ENCODE assay signal across 2 cellular contexts in the genomic region with DNA sequence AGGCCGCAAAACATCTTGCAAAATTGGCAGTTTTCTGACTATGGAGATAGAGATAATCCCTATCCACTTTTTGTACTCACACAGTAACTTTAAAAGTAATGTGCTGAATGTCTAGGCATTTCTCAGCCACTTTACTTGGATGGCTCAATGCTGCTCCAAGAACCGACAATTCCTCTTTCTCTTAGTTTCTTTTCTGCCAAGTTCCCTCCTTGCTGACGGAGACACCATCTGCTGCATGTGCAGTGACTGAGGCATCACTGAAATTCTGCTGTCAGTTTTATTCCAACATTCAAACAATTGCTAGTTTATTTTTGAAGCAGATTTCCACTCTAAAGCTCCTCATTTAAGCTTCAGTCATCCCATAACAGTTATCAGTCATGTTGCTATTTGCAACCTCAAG.
TF ChIP-seq lines count a peak whose summit lies in the region.

No MANE protein-coding gene starts in this region.

TF ChIP-seq in IMR-90, 13 proteins besides CTCF, POLR2A, EP300 and RAD21:
- no peak for TF ChIP-seq CEBPB (IDR thresholded peaks at IDR 0.05; ENCODE audit: low read depth, low read length)
- TF ChIP-seq SMC3 (IDR thresholded peaks at IDR 0.05; ENCODE audit: low read depth, low read length) = no peak
- TF ChIP-seq RFX5 (IDR thresholded peaks at IDR 0.05; ENCODE audit: low read depth, low read length) = no peak
- TF ChIP-seq BHLHE40 (IDR thresholded peaks at IDR 0.05; ENCODE audit: low read depth, low read length) = no peak
- TF ChIP-seq, protein P1, sequence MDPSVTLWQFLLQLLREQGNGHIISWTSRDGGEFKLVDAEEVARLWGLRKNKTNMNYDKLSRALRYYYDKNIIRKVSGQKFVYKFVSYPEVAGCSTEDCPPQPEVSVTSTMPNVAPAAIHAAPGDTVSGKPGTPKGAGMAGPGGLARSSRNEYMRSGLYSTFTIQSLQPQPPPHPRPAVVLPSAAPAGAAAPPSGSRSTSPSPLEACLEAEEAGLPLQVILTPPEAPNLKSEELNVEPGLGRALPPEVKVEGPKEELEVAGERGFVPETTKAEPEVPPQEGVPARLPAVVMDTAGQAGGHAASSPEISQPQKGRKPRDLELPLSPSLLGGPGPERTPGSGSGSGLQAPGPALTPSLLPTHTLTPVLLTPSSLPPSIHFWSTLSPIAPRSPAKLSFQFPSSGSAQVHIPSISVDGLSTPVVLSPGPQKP (IDR thresholded peaks at IDR 0.05; ENCODE audit: borderline replicate concordance, low read depth, low read length) = no peak
- TF ChIP-seq MXI1 (IDR thresholded peaks at IDR 0.05; ENCODE audit: borderline replicate concordance, low read depth, low read length) = no peak
- TF ChIP-seq MAZ (IDR thresholded peaks at IDR 0.05; ENCODE audit: borderline replicate concordance, low read depth, low read length) = no peak
- TF ChIP-seq FOS (IDR thresholded peaks at IDR 0.05; ENCODE audit: low read depth, low read length) = no peak
- no peak for TF ChIP-seq NFE2L2 (IDR thresholded peaks at IDR 0.05; ENCODE audit: low read depth, low read length)
- TF ChIP-seq, protein P2, sequence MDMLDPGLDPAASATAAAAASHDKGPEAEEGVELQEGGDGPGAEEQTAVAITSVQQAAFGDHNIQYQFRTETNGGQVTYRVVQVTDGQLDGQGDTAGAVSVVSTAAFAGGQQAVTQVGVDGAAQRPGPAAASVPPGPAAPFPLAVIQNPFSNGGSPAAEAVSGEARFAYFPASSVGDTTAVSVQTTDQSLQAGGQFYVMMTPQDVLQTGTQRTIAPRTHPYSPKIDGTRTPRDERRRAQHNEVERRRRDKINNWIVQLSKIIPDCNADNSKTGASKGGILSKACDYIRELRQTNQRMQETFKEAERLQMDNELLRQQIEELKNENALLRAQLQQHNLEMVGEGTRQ (IDR thresholded peaks at IDR 0.05; ENCODE audit: low read depth, low read length) = no peak
- no peak for TF ChIP-seq CHD1 (IDR thresholded peaks at IDR 0.05; ENCODE audit: low read depth, low read length)
- TF ChIP-seq RCOR1 (IDR thresholded peaks at IDR 0.05; ENCODE audit: insufficient replicate concordance, low read length) = no peak
- no peak for TF ChIP-seq MAFK (IDR thresholded peaks at IDR 0.05; ENCODE audit: low read depth, low read length)

TF ChIP-seq in H1, 55 proteins besides CTCF, POLR2A, EP300 and RAD21:
- TF ChIP-seq TEAD4 (IDR thresholded peaks at IDR 0.05; ENCODE audit: low read depth, low read length) = no peak
